Comparison of ENCODE assay signal across 23 cellular contexts in the genomic region with DNA sequence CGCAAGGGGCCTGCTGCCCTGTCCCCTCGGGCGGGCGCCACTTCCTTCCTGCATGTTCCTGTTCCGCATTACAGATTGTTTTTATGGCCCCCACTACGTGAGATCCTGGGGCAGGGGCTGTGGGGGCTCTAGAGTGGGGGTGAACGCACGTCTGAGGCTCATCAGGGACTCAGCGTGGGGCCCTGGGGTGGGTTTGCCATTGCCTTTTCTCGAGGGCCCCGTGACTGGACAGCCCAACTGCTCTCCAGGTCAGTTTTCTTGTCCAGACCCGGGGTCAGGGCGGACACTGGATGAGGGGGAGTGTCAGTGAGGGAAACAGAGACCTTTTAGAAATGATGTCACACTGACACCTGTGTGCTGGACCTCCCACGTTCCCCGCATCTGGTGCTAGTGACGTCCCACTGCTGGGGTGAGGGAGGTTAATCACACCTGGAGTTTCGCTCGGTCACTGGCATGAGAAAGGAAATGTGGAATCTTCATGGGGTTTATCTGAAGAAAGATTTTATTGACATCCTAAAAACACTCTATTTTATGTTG.
DNase-seq lines count a peak whose midpoint lies in the region; ATAC-seq, FAIRE-seq and TF ChIP-seq lines count a peak whose summit lies in the region.
"Had no signal": no experiment of that assay in that cellular context is flagged by ENCODE, and none has a peak within 500 bp of the region (broad histone marks: within the 10 kb centered on the region; RNA-seq: fewer than 3 reads in every experiment).

No MANE protein-coding gene starts in this region.

- H3K36me3 Mint-ChIP-seq in activated naive CD8-positive, alpha-beta T cell, result no peaks in the 10 kb centered on the region
- peaks cover 3% of the 10 kb centered on the region for H3K36me3 Mint-ChIP-seq in activated naive CD8-positive, alpha-beta T cell treated with anti-CD3 and anti-CD28 coated beads for 36 hours
- H3K36me3 Mint-ChIP-seq in chondrocyte (ENCODE audit: low read depth), result no peaks in the 10 kb centered on the region

- no peaks in the 10 kb centered on the region for H3K9me3 ChIP-seq in prostate gland
- H3K9me3 ChIP-seq: HAP-1 had no signal

- peaks cover 2% of the 10 kb centered on the region for H3K4me1 Mint-ChIP-seq in activated naive CD8-positive, alpha-beta T cell (ENCODE audit: low read depth)
- peaks cover 5% of the 10 kb centered on the region for H3K4me1 Mint-ChIP-seq in activated naive CD8-positive, alpha-beta T cell treated with anti-CD3 and anti-CD28 coated beads for 36 hours
- no peaks in the 10 kb centered on the region for H3K4me1 Mint-ChIP-seq in chondrocyte (ENCODE audit: low read depth)

- TF ChIP-seq CTCF in C4-2B (conservative IDR thresholded peaks at IDR 0.05) (no peak), chondrocyte (IDR thresholded peaks at IDR 0.05) (no peak), prostate gland (IDR thresholded peaks at IDR 0.05) (no peak)

- WGBS in prostate gland, result 83% methylated on average over 18 of the region's 18 CpGs

- H3K27ac ChIP-seq in C4-2B, result peak overlapping the region; percentile 74
- peak overlapping the region; percentile 82 to 88 for H3K27ac ChIP-seq in prostate gland
- H3K27ac ChIP-seq: GM23248, HL-60 had no signal

- peaks cover 33% of the 10 kb centered on the region for H3K4me1 ChIP-seq in prostate gland (replicated peaks)

- H3K27me3 Mint-ChIP-seq in activated naive CD8-positive, alpha-beta T cell, result no peaks in the 10 kb centered on the region
- H3K27me3 Mint-ChIP-seq in activated naive CD8-positive, alpha-beta T cell treated with anti-CD3 and anti-CD28 coated beads for 36 hours, result no peaks in the 10 kb centered on the region
- no peaks in the 10 kb centered on the region for H3K27me3 Mint-ChIP-seq in chondrocyte (ENCODE audit: low read depth)
- H3K27me3 Mint-ChIP-seq: CD4-positive, CD25-positive, alpha-beta regulatory T cell had no signal

- TF ChIP-seq POLR2A in prostate gland (IDR thresholded peaks at IDR 0.05), result no peak

- no peak overlapping the region for H3K4me3 Mint-ChIP-seq in activated naive CD8-positive, alpha-beta T cell
- H3K4me3 Mint-ChIP-seq in activated naive CD8-positive, alpha-beta T cell treated with anti-CD3 and anti-CD28 coated beads for 36 hours, result no peak overlapping the region
- H3K4me3 Mint-ChIP-seq in chondrocyte (ENCODE audit: unreplicated experiment), result no peak overlapping the region
- H3K4me3 Mint-ChIP-seq: CD4-positive, CD25-positive, alpha-beta regulatory T cell had no signal

- no peak overlapping the region for H3K4me3 ChIP-seq in prostate gland
- H3K4me3 ChIP-seq: GM23248, HAP-1 had no signal

- peak overlapping the region; percentile 16 for H3K27ac Mint-ChIP-seq in activated naive CD8-positive, alpha-beta T cell
- no peak overlapping the region for H3K27ac Mint-ChIP-seq in activated naive CD8-positive, alpha-beta T cell treated with anti-CD3 and anti-CD28 coated beads for 36 hours
- no peak overlapping the region for H3K27ac Mint-ChIP-seq in chondrocyte (ENCODE audit: unreplicated experiment)

- no peak for DNase-seq in activated naive CD8-positive, alpha-beta T cell treated with anti-CD3 and anti-CD28 coated beads for 36 hours
- DNase-seq in chondrocyte (ENCODE audit: low spot score), result peak; percentile 79
- no peak for DNase-seq in prostate gland (ENCODE audit: low spot score)
- no peak for DNase-seq in urothelium cell line (ENCODE audit: low spot score)
- DNase-seq: AML-193; CD4-positive, CD25-positive, alpha-beta regulatory T cell; COR-L47; DMS79; GM23248; KBM-7; MM.1S; NCI-H1048; NCI-H1417 treated with DMSO at 0.1 percent for 48 hours; NCI-H187; NCI-H446; NCI-H526; SHP77 had no signal

- H3K9me3 Mint-ChIP-seq in activated naive CD8-positive, alpha-beta T cell (ENCODE audit: low read depth), result no peaks in the 10 kb centered on the region
- H3K9me3 Mint-ChIP-seq in activated naive CD8-positive, alpha-beta T cell treated with anti-CD3 and anti-CD28 coated beads for 36 hours, result no peaks in the 10 kb centered on the region
- no peaks in the 10 kb centered on the region for H3K9me3 Mint-ChIP-seq in chondrocyte (ENCODE audit: low read depth)
- H3K9me3 Mint-ChIP-seq: CD4-positive, CD25-positive, alpha-beta regulatory T cell had no signal

- no peak for FAIRE-seq in urothelium cell line (lab: Jason Lieb, UNC)

- H3K27me3 ChIP-seq in prostate gland (replicated peaks; ENCODE audit: insufficient read depth), result no peaks in the 10 kb centered on the region

- no peaks in the 10 kb centered on the region for H3K36me3 ChIP-seq in prostate gland
- H3K36me3 ChIP-seq: HAP-1 had no signal

- ATAC-seq in GM21529 (IDR thresholded peaks at IDR 0.05; ENCODE audit: unreplicated experiment), result no peak
- no peak for ATAC-seq in HG02885 (IDR thresholded peaks at IDR 0.05; ENCODE audit: poor library complexity, unreplicated experiment)

- intact Hi-C loops in prostate gland (cut with DNase I), result loop anchor here (10.0 kb wide), 1 partner anchor 116 kb away; no protein-coding TSS in a partner anchor
